In genomic region chr17:19977360-19978205, GRCh38 we compare ENCODE assay signal across 8 cellular contexts. TPM values are rescaled to one million over a fixed set of nuclear protein-coding genes. Genes with fewer than 3 reads are reported as not detected.
DNase-seq lines count a peak whose midpoint lies in the region; ATAC-seq and TF ChIP-seq lines count a peak whose summit lies in the region.

AKAP10 (minus strand) TSS chr17:19977828; CDS start chr17:19977679, 149 bp downstream.

- POLR2A ChIA-PET in A673 (lab: Charles Lee; ENCODE audit: low non-redundant PET), result no interaction called here

- CTCF ChIA-PET in A673 (lab: Charles Lee), result interaction anchor here (1.3 kb wide), 1 partner anchor 15 kb away, joined by 4 read pairs; no protein-coding TSS in a partner anchor

- ATAC-seq in GM18858 (IDR thresholded peaks at IDR 0.05; ENCODE audit: unreplicated experiment) (peak; percentile 51), HG03066 (IDR thresholded peaks at IDR 0.05; ENCODE audit: low read depth, unreplicated experiment) (peak; percentile 76)

- peak within 1 kb of the TSS; percentile 91 for H3K4me2 ChIP-seq in smooth muscle cell

- TF ChIP-seq CTCF in A673 (conservative IDR thresholded peaks at IDR 0.05; ENCODE audit: low read depth, low read length), result no peak
- TF ChIP-seq CTCF in VCaP (conservative IDR thresholded peaks at IDR 0.05), result no peak
- no peak for TF ChIP-seq CTCF in breast epithelium (IDR thresholded peaks at IDR 0.05)
- no peak for TF ChIP-seq CTCF in smooth muscle cell (IDR thresholded peaks at IDR 0.05; ENCODE audit: borderline replicate concordance, insufficient read depth, poor library complexity, severe bottlenecking)

- H4K20me1 ChIP-seq in smooth muscle cell (ENCODE audit: low read depth), result peaks cover 21% of the 10 kb centered on the region

- H3K27me3 ChIP-seq in A673 (replicated peaks; ENCODE audit: insufficient read depth, low read depth, low read length, poor library complexity) (no peaks in the 10 kb centered on the region), breast epithelium (no peaks in the 10 kb centered on the region), smooth muscle cell (ENCODE audit: low read depth) (no peaks in the 10 kb centered on the region)

- H3K4me3 ChIP-seq in A673 (ENCODE audit: low read depth, low read length, poor library complexity, severe bottlenecking) (peak within 1 kb of the TSS; percentile 98), breast epithelium (peak within 1 kb of the TSS; percentile 74 to 97 (median 89)), smooth muscle cell (peak within 1 kb of the TSS; percentile 97)

- peak within 1 kb of the TSS; percentile 92 for H2AFZ ChIP-seq in smooth muscle cell (ENCODE audit: low read depth)

- no TSS peak for BruUV-seq in A673 (replicated peaks; lab: Mats Ljungman, UMichigan)

- peaks cover 11% of the 10 kb centered on the region for H3F3A ChIP-seq in smooth muscle cell (ENCODE audit: low read depth)

- H3K27ac ChIP-seq in A673 (ENCODE audit: low read depth, low read length, poor library complexity, severe bottlenecking), result peak within 1 kb of the TSS; percentile 94
- H3K27ac ChIP-seq in VCaP, result peak within 1 kb of the TSS; percentile 94
- H3K27ac ChIP-seq in breast epithelium, result peak within 1 kb of the TSS; percentile 95
- H3K27ac ChIP-seq in smooth muscle cell (ENCODE audit: low read depth), result peak within 1 kb of the TSS; percentile 75

- peak; percentile 77 for TF ChIP-seq POLR2A in breast epithelium (IDR thresholded peaks at IDR 0.05)

- H3K9ac ChIP-seq in smooth muscle cell (ENCODE audit: low read depth), result peak within 1 kb of the TSS; percentile 90

- peaks cover 51% of the 10 kb centered on the region for H3K79me2 ChIP-seq in smooth muscle cell (ENCODE audit: low read depth)

- intact Hi-C loops in A673 (cut with micrococcal nuclease; ENCODE audit: unreplicated experiment) (no loop called here), breast epithelium (cut with DNase I; ENCODE audit: low total_unique reads) (no loop called here)

- DNase-seq in A673 (ENCODE audit: low spot score) (peak; percentile 93), NCI-H2171 (lab: John Stamatoyannopoulos, UW) (peak; percentile 93), breast epithelium (ENCODE audit: low spot score in 2 of 2) (peak; percentile 84 to 95), iPS-NIHi7 (ENCODE audit: extremely low spot score) (peak; percentile 95), smooth muscle cell (lab: John Stamatoyannopoulos, UW; ENCODE audit: unreplicated experiment) (peak; percentile 79)

- WGBS in smooth muscle cell (ENCODE audit: low lambda C conversion rate), result under 1% methylated on average over 58 of the region's 75 CpGs

- H3K36me3 ChIP-seq in A673 (ENCODE audit: insufficient read depth, low read length, poor library complexity, severe bottlenecking), result no peaks in the 10 kb centered on the region
- no peaks in the 10 kb centered on the region for H3K36me3 ChIP-seq in breast epithelium
- H3K36me3 ChIP-seq in smooth muscle cell (ENCODE audit: low read depth), result no peaks in the 10 kb centered on the region

- no peaks in the 10 kb centered on the region for H3K9me3 ChIP-seq in A673 (ENCODE audit: low read depth, low read length, poor library complexity, severe bottlenecking)
- H3K9me3 ChIP-seq in breast epithelium, result no peaks in the 10 kb centered on the region
- no peaks in the 10 kb centered on the region for H3K9me3 ChIP-seq in smooth muscle cell (replicated peaks; ENCODE audit: low read depth)

- H3K4me1 ChIP-seq in A673 (ENCODE audit: insufficient read depth, low read length, poor library complexity, severe bottlenecking) (peaks cover 8% of the 10 kb centered on the region), breast epithelium (peaks cover 0 to 12% of the 10 kb centered on the region in 2 donors), smooth muscle cell (ENCODE audit: low read depth) (peaks cover 23% of the 10 kb centered on the region)

RNA-seq across cellular contexts. Expression of gene AKAP10, which starts in this region (rescaled TPM):
- total RNA-seq in A673 (2021) (36.8 and 37.4 TPM in 2 replicates), breast epithelium (10 to 100 TPM; 27.7 to 49.5 (median 34.1) TPM), smooth muscle cell (28.4 and 28.6 TPM in 2 replicates)
- polyA plus RNA-seq in smooth muscle cell, result 23.7 and 28.0 TPM in 2 replicates

Comparison
In these comparisons a context has a peak if more than half of its experiments do, and no peak if none do; other contexts are left out.
1. Peak in every context shown above with its lines: DNase-seq, ATAC-seq, H3K4me3 ChIP-seq and H3K27ac ChIP-seq.